ENCODE assay signal across 18 cellular contexts in genomic region chr16:77170805-77171204, GRCh38. TPM values are rescaled to one million over a fixed set of nuclear protein-coding genes. Genes with fewer than 3 reads are reported as not detected.
DNase-seq lines count a peak whose midpoint lies in the region; ATAC-seq and TF ChIP-seq lines count a peak whose summit lies in the region.
"Had no signal": no experiment of that assay in that cellular context is flagged by ENCODE, and none has a peak within 500 bp of the region (broad histone marks: within the 10 kb centered on the region; RNA-seq: fewer than 3 reads in every experiment).

No MANE protein-coding gene starts in this region.

- H3K36me3 Mint-ChIP-seq in osteocyte (ENCODE audit: unreplicated experiment), result no peaks in the 10 kb centered on the region
- H3K36me3 Mint-ChIP-seq: IgD-negative memory B cell had no signal

- H4K91ac ChIP-seq in mesenchymal stem cell (ENCODE audit: low read length), result no peak overlapping the region

- BruUV-seq in mammary epithelial cell (replicated peaks; lab: Mats Ljungman, UMichigan), result no TSS peak

- no peak overlapping the region for H3K14ac ChIP-seq in mesenchymal stem cell (ENCODE audit: low read length in 2 of 2)

- H3K4ac ChIP-seq in mesenchymal stem cell (ENCODE audit: low read depth in 1 of 2, low read length in 2 of 2), result no peak overlapping the region

- H3K4me2 ChIP-seq in mammary epithelial cell (ENCODE audit: insufficient read depth, low read depth, low read length), result no peak overlapping the region
- no peak overlapping the region for H3K4me2 ChIP-seq in Loucy (ENCODE audit: low read depth, low read length, poor library complexity, severe bottlenecking)
- no peak overlapping the region for H3K4me2 ChIP-seq in mesenchymal stem cell (ENCODE audit: low read length, poor library complexity, severe bottlenecking)
- H3K4me2 ChIP-seq: BLaER1 treated with 17β-estradiol and CSF1 and Interleukin-3, amounts not matched to agents 10 nM and 100 nM had no signal

- H3K27ac Mint-ChIP-seq in osteocyte (ENCODE audit: unreplicated experiment), result no peak overlapping the region
- H3K27ac Mint-ChIP-seq: CD4-positive, alpha-beta T cell; IgD-negative memory B cell had no signal

- no peak overlapping the region for H3K4me3 Mint-ChIP-seq in osteocyte (ENCODE audit: unreplicated experiment)
- H3K4me3 Mint-ChIP-seq: CD4-positive, alpha-beta T cell; IgD-negative memory B cell had no signal

- no peak overlapping the region for H2BK5ac ChIP-seq in mesenchymal stem cell (ENCODE audit: low read depth, low read length, poor library complexity, severe bottlenecking)

- no peaks in the 10 kb centered on the region for H3K9me3 Mint-ChIP-seq in osteocyte (ENCODE audit: unreplicated experiment)
- H3K9me3 Mint-ChIP-seq: CD4-positive, alpha-beta T cell; IgD-negative memory B cell had no signal

- intact Hi-C loops in mammary epithelial cell (cut with micrococcal nuclease) (loop anchor here (1.0 to 10.0 kb wide), 3 partner anchors 420 to 1382 kb away; partner anchors contain the start of gene CNTNAP4), breast epithelium (cut with DNase I; ENCODE audit: low total_unique reads) (no loop called here)

- H3K18ac ChIP-seq in mesenchymal stem cell (ENCODE audit: low read depth in 1 of 2, low read length in 2 of 2), result no peak overlapping the region

- H3K9ac ChIP-seq in mammary epithelial cell (ENCODE audit: insufficient read depth, low read length) (no peak overlapping the region), Loucy (ENCODE audit: low read depth, low read length, poor library complexity, severe bottlenecking) (no peak overlapping the region), mesenchymal stem cell (ENCODE audit: low read length) (peak overlapping the region; percentile 32)
- H3K9ac ChIP-seq: BLaER1 treated with 17β-estradiol and CSF1 and Interleukin-3, amounts not matched to agents 10 nM and 100 nM had no signal

- H3K36me3 ChIP-seq in mammary epithelial cell (ENCODE audit: insufficient read depth, low read length) (no peaks in the 10 kb centered on the region), breast epithelium (no peaks in the 10 kb centered on the region), Loucy (ENCODE audit: insufficient read depth, low read length) (no peaks in the 10 kb centered on the region), mesenchymal stem cell (ENCODE audit: control insufficient read depth in 1 of 2, insufficient read depth in 2 of 2, low read depth in 1 of 2, low read length in 2 of 2) (no peaks in the 10 kb centered on the region)
- H3K36me3 ChIP-seq: BLaER1 treated with 17β-estradiol and CSF1 and Interleukin-3, amounts not matched to agents 10 nM and 100 nM had no signal

- no peak overlapping the region for H2BK12ac ChIP-seq in mesenchymal stem cell (ENCODE audit: low read length in 2 of 2)

- no peak overlapping the region for H3K4me3 ChIP-seq in mammary epithelial cell (replicated peaks in 1 of 3; ENCODE audit: insufficient read depth in 1 of 3, low read depth in 2 of 3, low read length in 3 of 3)
- no peak overlapping the region for H3K4me3 ChIP-seq in breast epithelium
- H3K4me3 ChIP-seq in Loucy (ENCODE audit: low read length, poor library complexity, severe bottlenecking), result no peak overlapping the region
- no peak overlapping the region for H3K4me3 ChIP-seq in mesenchymal stem cell (ENCODE audit: insufficient read depth in 1 of 2, low read depth in 1 of 2, low read length in 2 of 2)
- H3K4me3 ChIP-seq: BLaER1 treated with 17β-estradiol and CSF1 and Interleukin-3, amounts not matched to agents 10 nM and 100 nM had no signal

- no peaks in the 10 kb centered on the region for H3F3A ChIP-seq in Loucy (ENCODE audit: low read depth)

- no peak overlapping the region for H2BK15ac ChIP-seq in mesenchymal stem cell (ENCODE audit: low read depth, poor library complexity, severe bottlenecking)

- dilution Hi-C loops in mammary epithelial cell (cut with HindIII; ENCODE audit: low sequenced_read_pairs), result loop anchor here (25.0 kb wide), 1 partner anchor 1384 kb away; no protein-coding TSS in a partner anchor

- H4K20me1 ChIP-seq in mammary epithelial cell (ENCODE audit: insufficient read depth, low read length) (no peaks in the 10 kb centered on the region), Loucy (ENCODE audit: insufficient read depth, low read length, poor library complexity, severe bottlenecking) (no peaks in the 10 kb centered on the region)
- H4K20me1 ChIP-seq: BLaER1 treated with 17β-estradiol and CSF1 and Interleukin-3, amounts not matched to agents 10 nM and 100 nM had no signal

- H3K23ac ChIP-seq in mesenchymal stem cell (ENCODE audit: low read length in 2 of 2), result no peak overlapping the region

- in situ Hi-C loops in mammary epithelial cell (cut with MboI; ENCODE audit: low sequenced_read_pairs in 2 of 2), result no loop called here

- no peaks in the 10 kb centered on the region for H3K9me3 ChIP-seq in mammary epithelial cell (replicated peaks; ENCODE audit: insufficient read depth, low read length)
- no peaks in the 10 kb centered on the region for H3K9me3 ChIP-seq in breast epithelium
- no peaks in the 10 kb centered on the region for H3K9me3 ChIP-seq in Loucy (ENCODE audit: insufficient read depth, low read depth, low read length)
- no peaks in the 10 kb centered on the region for H3K9me3 ChIP-seq in mesenchymal stem cell (ENCODE audit: control insufficient read depth, low read length)
- H3K9me3 ChIP-seq: BLaER1 treated with 17β-estradiol and CSF1 and Interleukin-3, amounts not matched to agents 10 nM and 100 nM had no signal

- DNase-seq in mammary epithelial cell, result no peak
- no peak for DNase-seq in breast epithelium (ENCODE audit: low spot score in 2 of 2)
- DNase-seq in mesenchymal stem cell, result no peak
- no peak for DNase-seq in osteocyte (ENCODE audit: extremely low spot score, unreplicated experiment)
- no peak for DNase-seq in DMS79 (lab: John Stamatoyannopoulos, UW)
- DNase-seq: 8988T; ACHN; Calu3; CD4-positive, alpha-beta T cell; DMS 273 treated with DMSO at 0.1 percent for 48 hours; GOT3; HCEC 1CT had no signal

- peaks cover 46% of the 10 kb centered on the region for H3K27me3 Mint-ChIP-seq in osteocyte (ENCODE audit: unreplicated experiment)

- H3K27ac ChIP-seq in mammary epithelial cell (ENCODE audit: insufficient read depth, low read depth, low read length) (no peak overlapping the region), breast epithelium (no peak overlapping the region), mesenchymal stem cell (ENCODE audit: low read length, poor library complexity, severe bottlenecking) (no peak overlapping the region)
- H3K27ac ChIP-seq: BLaER1 treated with 17β-estradiol and CSF1 and Interleukin-3, amounts not matched to agents 10 nM and 100 nM had no signal

- ATAC-seq in HG03439 (IDR thresholded peaks at IDR 0.05; ENCODE audit: unreplicated experiment), result no peak

- no peak for TF ChIP-seq CTCF in mammary epithelial cell (conservative IDR thresholded peaks at IDR 0.05 in 1 of 2, IDR thresholded peaks at IDR 0.05 in 1 of 2; ENCODE audit: extremely low read depth in 1 of 2, insufficient read depth in 1 of 2, low read depth in 1 of 2, low read length in 2 of 2)
- no peak for TF ChIP-seq CTCF in breast epithelium (IDR thresholded peaks at IDR 0.05)
- no peak for TF ChIP-seq CTCF in Loucy (conservative IDR thresholded peaks at IDR 0.05; ENCODE audit: low read length)
- TF ChIP-seq CTCF in osteocyte (IDR thresholded peaks at IDR 0.05), result no peak

- no peak overlapping the region for H2BK120ac ChIP-seq in mesenchymal stem cell (ENCODE audit: low read depth, low read length)

- H4K8ac ChIP-seq in mesenchymal stem cell (ENCODE audit: low read length), result no peak overlapping the region

- no peaks in the 10 kb centered on the region for H3K79me2 ChIP-seq in mammary epithelial cell (ENCODE audit: insufficient read depth, low read length)
- H3K79me2 ChIP-seq in Loucy (ENCODE audit: insufficient read depth, low read length), result no peaks in the 10 kb centered on the region

- H2AK5ac ChIP-seq in mesenchymal stem cell (ENCODE audit: low read length, severe bottlenecking), result no peak overlapping the region

- H2AFZ ChIP-seq in mammary epithelial cell (ENCODE audit: low read depth, low read length), result peak overlapping the region; percentile 12
- H2AFZ ChIP-seq in Loucy (ENCODE audit: low read length), result peak overlapping the region; percentile 73
- H2AFZ ChIP-seq in mesenchymal stem cell (ENCODE audit: low read depth, low read length), result no peak overlapping the region

- no peaks in the 10 kb centered on the region for H3K4me1 ChIP-seq in mammary epithelial cell (ENCODE audit: insufficient read depth, low read length)
- no peaks in the 10 kb centered on the region for H3K4me1 ChIP-seq in breast epithelium
- H3K4me1 ChIP-seq in Loucy (ENCODE audit: insufficient read depth, low read length, poor library complexity, severe bottlenecking), result no peaks in the 10 kb centered on the region
- no peaks in the 10 kb centered on the region for H3K4me1 ChIP-seq in mesenchymal stem cell (ENCODE audit: control insufficient read depth, insufficient read depth, low read depth, low read length)
- H3K4me1 ChIP-seq: BLaER1 treated with 17β-estradiol and CSF1 and Interleukin-3, amounts not matched to agents 10 nM and 100 nM had no signal

- no peak for TF ChIP-seq POLR2A in breast epithelium (IDR thresholded peaks at IDR 0.05)

- H3K4me1 Mint-ChIP-seq in osteocyte (ENCODE audit: unreplicated experiment), result no peaks in the 10 kb centered on the region

- CTCF ChIA-PET in mammary epithelial cell (lab: Charles Lee; ENCODE audit: low non-redundant PET), result interaction anchor here (0.6 kb wide), 1 partner anchor 1661 kb away, joined by 3 read pairs; no protein-coding TSS in a partner anchor

- 44% methylated on average over 4 of the region's 4 CpGs for WGBS in mammary epithelial cell (ENCODE audit: low coverage, missing lambda C conversion rate)
- WGBS in mesenchymal stem cell, result 88% methylated on average over 3 of the region's 4 CpGs

- H3K79me1 ChIP-seq in mesenchymal stem cell (replicated peaks; ENCODE audit: low read length, poor library complexity, severe bottlenecking), result no peaks in the 10 kb centered on the region

- peaks cover 2% of the 10 kb centered on the region for H3K27me3 ChIP-seq in mammary epithelial cell (ENCODE audit: insufficient read depth, low read length)
- H3K27me3 ChIP-seq in breast epithelium, result no peaks in the 10 kb centered on the region
- no peaks in the 10 kb centered on the region for H3K27me3 ChIP-seq in Loucy (ENCODE audit: insufficient read depth, low read length, poor library complexity, severe bottlenecking)
- peaks cover 0 to 15% of the 10 kb centered on the region in 2 experiments for H3K27me3 ChIP-seq in mesenchymal stem cell (ENCODE audit: control insufficient read depth in 1 of 2, insufficient read depth in 1 of 2, low read length in 2 of 2)
- H3K27me3 ChIP-seq: BLaER1 treated with 17β-estradiol and CSF1 and Interleukin-3, amounts not matched to agents 10 nM and 100 nM had no signal

- H3K9me2 ChIP-seq in Loucy (replicated peaks; ENCODE audit: low read depth, low read length), result no peaks in the 10 kb centered on the region

RNA-seq across cellular contexts. Expression of gene MON1B, which starts 20.2 kb away (rescaled TPM):
- total RNA-seq in mammary epithelial cell (10 to 100 TPM; 22.3 to 54.7 TPM), breast epithelium (10 to 100 TPM; 21.6 to 26.6 (median 22.5) TPM), osteocyte (35.2 and 41.8 TPM in 2 replicates)
- 23.2 TPM for polyA plus RNA-seq in mammary epithelial cell
- 29.0 TPM for polyA minus RNA-seq in mammary epithelial cell
- 18.6 TPM for polyA plus RNA-seq in mesenchymal stem cell (2013, experiment 1 of 2)
- polyA plus RNA-seq in mesenchymal stem cell (2013, experiment 2 of 2), result 17.0 TPM

RNA-seq across cellular contexts. Expression of gene SYCE1L, which starts 28.4 kb away (rescaled TPM):
- total RNA-seq in mammary epithelial cell (10 to 100 TPM in 1 of 2 donors, under 1 TPM in 1; 0.33 to 10.6 TPM), breast epithelium (1 to 10 TPM in 2 of 3 donors, under 1 TPM in 1; 0.48 to 5.1 (median 3.6) TPM), osteocyte (4.1 and 5.5 TPM in 2 replicates)
- 0.48 TPM for polyA plus RNA-seq in mammary epithelial cell
- polyA minus RNA-seq in mammary epithelial cell, result not detected
- polyA plus RNA-seq in mesenchymal stem cell (2013, experiment 1 of 2), result 2.8 TPM
- polyA plus RNA-seq in mesenchymal stem cell (2013, experiment 2 of 2), result 5.9 TPM
- total RNA-seq: G401, HT-29 had no signal
